In the genomic region with DNA sequence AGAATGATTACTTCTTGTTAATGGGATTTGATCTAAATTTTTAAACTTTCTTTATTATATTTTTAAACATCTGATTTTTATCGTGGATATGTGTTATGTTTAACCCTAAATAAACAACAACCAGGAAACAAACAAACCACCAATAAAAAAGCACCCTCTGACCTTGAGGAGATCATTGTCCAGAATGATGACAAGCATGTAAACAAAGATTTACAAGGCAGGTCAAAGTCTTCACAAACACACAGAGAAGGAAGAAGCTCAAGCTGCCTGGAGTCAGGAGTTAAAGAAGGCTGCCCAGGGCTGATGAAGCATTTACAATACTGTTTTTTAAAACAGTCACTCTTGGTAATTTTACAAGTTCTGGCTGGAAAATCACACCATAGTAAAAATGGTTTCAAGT, we compare ENCODE assay signal across 22 cellular contexts. TPM values are rescaled to one million over a fixed set of nuclear protein-coding genes. Genes with fewer than 3 reads are reported as not detected.
DNase-seq lines count a peak whose midpoint lies in the region; ATAC-seq, FAIRE-seq and TF ChIP-seq lines count a peak whose summit lies in the region.
"Had no signal": no experiment of that assay in that cellular context is flagged by ENCODE, and none has a peak within 500 bp of the region (broad histone marks: within the 10 kb centered on the region; RNA-seq: fewer than 3 reads in every experiment).

No MANE protein-coding gene starts in this region.

- peak; percentile 48 for DNase-seq in DMS53 (lab: John Stamatoyannopoulos, UW)
- DNase-seq in DMS53 treated with DMSO at 0.1 percent for 48 hours (lab: John Stamatoyannopoulos, UW; ENCODE audit: unreplicated experiment) = no peak
- no peak for DNase-seq in RWPE2 (ENCODE audit: low spot score)
- no peak for DNase-seq in left colon
- peak; percentile 70 for DNase-seq in small intestine
- no peak for DNase-seq in NK-92 (lab: John Stamatoyannopoulos, UW; ENCODE audit: unreplicated experiment)
- DNase-seq in activated T-cell treated with anti-CD3 and anti-CD28 coated beads, Interleukin-2, amount 50 U/mL, for 48 hours = no peak
- DNase-seq: 8988T; CD8-positive, alpha-beta memory T cell; GF-D8; GOT3; NCI-H1436; NCI-H2029; NCI-H2171 treated with DMSO at 0.1 percent for 48 hours; NCI-H446 treated with DMSO at 0.1 percent for 48 hours; NCI-H748 treated with DMSO at 0.1 percent for 48 hours had no signal

- 15 to 33% (median 17%) methylated on average over 1 of the region's 1 CpG for WGBS in small intestine, 3 donors

- H3K27me3 ChIP-seq in RWPE2 (ENCODE audit: insufficient read depth, poor library complexity, severe bottlenecking) (no peaks in the 10 kb centered on the region), small intestine (ENCODE audit: control insufficient read depth in 2 of 2, insufficient read depth in 2 of 2, low read length in 2 of 2) (no peaks in the 10 kb centered on the region)
- H3K27me3 ChIP-seq: BLaER1 had no signal

- H3K4me1 ChIP-seq in RWPE2 (ENCODE audit: insufficient read depth, poor library complexity, severe bottlenecking) = peaks cover 37% of the 10 kb centered on the region
- H3K4me1 ChIP-seq in small intestine (ENCODE audit: control insufficient read depth in 2 of 2, insufficient read depth in 1 of 2, low read depth in 1 of 2, low read length in 1 of 2) = no peaks in the 10 kb centered on the region
- H3K4me1 ChIP-seq: BLaER1 had no signal

- intact Hi-C loops in left colon (cut with DNase I, micrococcal nuclease) = no loop called here

- H3K36me3 ChIP-seq in RWPE2 (ENCODE audit: low read depth) = peaks cover 12% of the 10 kb centered on the region; the same call in 1 of the 2 replicates
- H3K36me3 ChIP-seq in small intestine (ENCODE audit: control insufficient read depth in 2 of 2, insufficient read depth in 2 of 2, low read length in 2 of 2) = no peaks in the 10 kb centered on the region
- H3K36me3 ChIP-seq: BLaER1 had no signal

- ATAC-seq in RWPE2 (ENCODE audit: low read depth) (no peak), left colon (peak; percentile 98), HG02884 (IDR thresholded peaks at IDR 0.05; ENCODE audit: unreplicated experiment) (no peak)
- ATAC-seq: Right ventricle myocardium inferior had no signal

- TF ChIP-seq CTCF in RWPE2 (IDR thresholded peaks at IDR 0.05; ENCODE audit: poor library complexity, severe bottlenecking) = no peak

- no peak for FAIRE-seq in small intestine (lab: Jason Lieb, UNC)
- FAIRE-seq: D721Med, GM12891 had no signal

- H3K27ac ChIP-seq in RWPE2 (ENCODE audit: poor library complexity, severe bottlenecking) = peak overlapping the region; percentile 99
- H3K27ac ChIP-seq in small intestine (ENCODE audit: low read depth in 1 of 2, low read length in 1 of 2) = no peak overlapping the region
- H3K27ac ChIP-seq: BLaER1, SK-N-MC had no signal

- H3K4me3 ChIP-seq in RWPE2 (ENCODE audit: severe bottlenecking) (peak overlapping the region; percentile 4), small intestine (ENCODE audit: low read depth in 1 of 2, low read length in 2 of 2) (no peak overlapping the region)
- H3K4me3 ChIP-seq: BLaER1, SK-N-MC had no signal

- H3K9me3 ChIP-seq in RWPE2 (ENCODE audit: severe bottlenecking) (no peaks in the 10 kb centered on the region), small intestine (ENCODE audit: control insufficient read depth, low read depth) (no peaks in the 10 kb centered on the region)
- H3K9me3 ChIP-seq: BLaER1 had no signal

RNA-seq across cellular contexts. Expression of gene EGFR, which starts 31.0 kb away (rescaled TPM):
- 10 to 100 TPM; 66.8 to 85.6 TPM for total RNA-seq in left colon
- 1 to 10 TPM; 2.2 to 9.3 (median 2.7) TPM for polyA plus RNA-seq in small intestine
- total RNA-seq: CD8-positive, alpha-beta memory T cell had no signal
- polyA plus RNA-seq: CD8-positive, alpha-beta memory T cell had no signal

Comparison
In these comparisons a context has a peak if more than half of its experiments do, and no peak if none do; other contexts are left out.
1. DNase-seq: peak in DMS53 (single experiment) and small intestine (single experiment); none in DMS53 treated with DMSO at 0.1 percent for 48 hours (single experiment), RWPE2 (single experiment), left colon (0 of 2), NK-92 (single experiment) and activated T-cell treated with anti-CD3 and anti-CD28 coated beads, Interleukin-2, amount 50 U/mL, for 48 hours (0 of 2).